8 cellular contexts compared by ENCODE assay signal in genomic region chr7:151448261-151449252, GRCh38. TPM values are rescaled to one million over a fixed set of nuclear protein-coding genes. Genes with fewer than 3 reads are reported as not detected.
DNase-seq lines count a peak whose midpoint lies in the region; ATAC-seq and TF ChIP-seq lines count a peak whose summit lies in the region.

No MANE protein-coding gene starts in this region.

- H3K9me3 ChIP-seq in neural cell (ENCODE audit: low read length) (no peaks in the 10 kb centered on the region), stomach smooth muscle (ENCODE audit: control insufficient read depth in 2 of 2, low read length in 2 of 2) (no peaks in the 10 kb centered on the region)

- no peaks in the 10 kb centered on the region for H4K20me1 ChIP-seq in neural cell (ENCODE audit: insufficient read depth)

- no peaks in the 10 kb centered on the region for H3F3A ChIP-seq in neural cell (ENCODE audit: insufficient read depth, low read length, poor library complexity, severe bottlenecking)

- H3K27ac ChIP-seq in neural cell (ENCODE audit: low read length) (no peak overlapping the region), stomach smooth muscle (ENCODE audit: low read length) (no peak overlapping the region)

- H3K9ac ChIP-seq in neural cell (ENCODE audit: low read length) (no peak overlapping the region), stomach smooth muscle (ENCODE audit: low read length in 2 of 2) (peak overlapping the region; percentile 60 to 71)

- H3K4me1 ChIP-seq in stomach smooth muscle (ENCODE audit: control insufficient read depth, insufficient read depth, low read length): peaks cover 4% of the 10 kb centered on the region

- DNase-seq in RPMI7951 (ENCODE audit: low read depth): peak; percentile 49
- peak; percentile 63 for DNase-seq in activated T-helper 9 cell treated with anti-CD3 and anti-CD28 coated beads, Interleukin-2, amount 50 U/mL, for 16 hours (ENCODE audit: low read depth)
- peak; percentile 37 to 83 for DNase-seq in foreskin fibroblast
- DNase-seq in GDM1 (lab: John Stamatoyannopoulos, UW): no peak

- TF ChIP-seq CTCF in foreskin fibroblast (IDR thresholded peaks at IDR 0.05; ENCODE audit: low read depth, low read length) (peak; percentile 71), neural cell (IDR thresholded peaks at IDR 0.05; ENCODE audit: poor library complexity, severe bottlenecking) (peak; percentile 42)

- H3K9me2 ChIP-seq in neural cell (ENCODE audit: insufficient read depth, low read length): no peaks in the 10 kb centered on the region

- H3K79me2 ChIP-seq in neural cell (replicated peaks; ENCODE audit: insufficient read depth, low read length): no peaks in the 10 kb centered on the region

- peaks cover 7% of the 10 kb centered on the region for H3K27me3 ChIP-seq in neural cell (ENCODE audit: insufficient read depth, low read depth, low read length)
- no peaks in the 10 kb centered on the region for H3K27me3 ChIP-seq in stomach smooth muscle (ENCODE audit: control insufficient read depth in 1 of 2, insufficient read depth in 2 of 2, low read length in 2 of 2)

- peak overlapping the region; percentile 49 for H3K4me3 ChIP-seq in foreskin fibroblast (ENCODE audit: low read depth in 1 of 2, low read length in 2 of 2)
- H3K4me3 ChIP-seq in neural cell (ENCODE audit: low read length): no peak overlapping the region
- H3K4me3 ChIP-seq in stomach smooth muscle (ENCODE audit: low read length in 2 of 2): peak overlapping the region; percentile 63 to 74

- TF ChIP-seq RAD21 in neural cell (conservative IDR thresholded peaks at IDR 0.05): peak; percentile 16

- peak; percentile 76 for ATAC-seq in GM18498 (IDR thresholded peaks at IDR 0.05; ENCODE audit: unreplicated experiment)
- ATAC-seq in HG03280 (IDR thresholded peaks at IDR 0.05; ENCODE audit: unreplicated experiment): peak; percentile 64

- TF ChIP-seq EP300 in neural cell (conservative IDR thresholded peaks at IDR 0.05; ENCODE audit: poor library complexity, severe bottlenecking): no peak

- H3K36me3 ChIP-seq in neural cell (ENCODE audit: insufficient read depth, low read length): no peaks in the 10 kb centered on the region
- no peaks in the 10 kb centered on the region for H3K36me3 ChIP-seq in stomach smooth muscle (ENCODE audit: control insufficient read depth in 2 of 2, insufficient read depth in 2 of 2, low read length in 2 of 2)

- no peak overlapping the region for H2AFZ ChIP-seq in neural cell (ENCODE audit: low read depth, low read length)

- H3K4me2 ChIP-seq in neural cell (ENCODE audit: low read length): no peak overlapping the region

TF ChIP-seq in neural cell, 6 proteins besides CTCF, POLR2A, EP300 and RAD21:
- TF ChIP-seq EZH2 (IDR thresholded peaks at IDR 0.05; ENCODE audit: borderline replicate concordance, insufficient read depth, low read length, poor library complexity, severe bottlenecking) (no peak), SMC3 (conservative IDR thresholded peaks at IDR 0.05; ENCODE audit: poor library complexity) (peak; percentile 20)

RNA-seq across cellular contexts. Expression of gene CRYGN, which starts 8.6 kb away (rescaled TPM):
- not detected in 2 replicates for total RNA-seq in RPMI7951 (2014; rRNA removed; shearing (Covaris generic))
- not detected in 2 replicates for polyA plus RNA-seq in neural cell
- polyA minus RNA-seq in neural cell: not detected in 2 replicates

RNA-seq across cellular contexts. Expression of gene WDR86, which starts 38.7 kb away (rescaled TPM):
- not detected in 2 replicates for total RNA-seq in RPMI7951 (2014; rRNA removed; shearing (Covaris generic))
- polyA plus RNA-seq in neural cell: 45.6 and 46.2 TPM in 2 replicates
- polyA minus RNA-seq in neural cell: 54.0 and 58.0 TPM in 2 replicates
